23 cellular contexts compared by ENCODE assay signal in genomic region chr1:67464741-67465140, GRCh38. TPM values are rescaled to one million over a fixed set of nuclear protein-coding genes. Genes with fewer than 3 reads are reported as not detected.
DNase-seq lines count a peak whose midpoint lies in the region; FAIRE-seq and TF ChIP-seq lines count a peak whose summit lies in the region.
"Had no signal": no experiment of that assay in that cellular context is flagged by ENCODE, and none has a peak within 500 bp of the region (broad histone marks: within the 10 kb centered on the region; RNA-seq: fewer than 3 reads in every experiment).

No MANE protein-coding gene starts in this region.

- no peaks in the 10 kb centered on the region for H3K79me2 ChIP-seq in H1 (ENCODE audit: control insufficient read depth in 1 of 2, insufficient read depth in 2 of 2, low read length in 2 of 2)

- H2BK12ac ChIP-seq in H1 (ENCODE audit: low read depth, low read length), result peak overlapping the region; percentile 18; the same call in 1 of the 2 replicates
- peak overlapping the region; percentile 50 for H2BK12ac ChIP-seq in neuronal stem cell (ENCODE audit: low read length)

- H3K14ac ChIP-seq in H1 (ENCODE audit: insufficient read length), result no peak overlapping the region
- peak overlapping the region; percentile 73 for H3K14ac ChIP-seq in neuronal stem cell (ENCODE audit: low read length)

- H3K4me3 Mint-ChIP-seq in activated naive CD4-positive, alpha-beta T cell treated with anti-CD3 and anti-CD28 coated beads, Interleukin-2, amount 50 U/mL, for 24 hours, result no peak overlapping the region
- H3K4me3 Mint-ChIP-seq: B cell, CD14-positive monocyte had no signal

- H4K20me1 ChIP-seq in H1 (replicated peaks in 1 of 2; ENCODE audit: control insufficient read depth in 1 of 2, insufficient read depth in 2 of 2, low read length in 2 of 2), result no peaks in the 10 kb centered on the region

- H3K36me3 Mint-ChIP-seq in activated naive CD4-positive, alpha-beta T cell treated with anti-CD3 and anti-CD28 coated beads, Interleukin-2, amount 50 U/mL, for 24 hours, result no peaks in the 10 kb centered on the region
- H3K36me3 Mint-ChIP-seq: CD14-positive monocyte had no signal

- H4K8ac ChIP-seq in H1 (ENCODE audit: extremely low read depth, insufficient read depth, low read length) (no peak overlapping the region; the same call in 1 of the 2 replicates), neuronal stem cell (ENCODE audit: low read depth, low read length) (no peak overlapping the region)

- H3K56ac ChIP-seq in H1 (replicated peaks; ENCODE audit: insufficient read length, low read depth, low read length), result no peak overlapping the region

- H2BK5ac ChIP-seq in H1 (ENCODE audit: low read depth, low read length), result peak overlapping the region; percentile 35; the same call in 1 of the 2 replicates
- H2BK5ac ChIP-seq in neuronal stem cell (ENCODE audit: low read length), result no peak overlapping the region

- H2BK120ac ChIP-seq in H1 (replicated peaks; ENCODE audit: low read depth, low read length), result no peak overlapping the region
- H2BK120ac ChIP-seq in neuronal stem cell (ENCODE audit: low read depth, low read length), result no peak overlapping the region

- H3K9me3 Mint-ChIP-seq in activated naive CD4-positive, alpha-beta T cell treated with anti-CD3 and anti-CD28 coated beads, Interleukin-2, amount 50 U/mL, for 24 hours, result no peaks in the 10 kb centered on the region
- H3K9me3 Mint-ChIP-seq: CD14-positive monocyte had no signal

- no peak for FAIRE-seq in H1 (lab: Jason Lieb, UNC)
- FAIRE-seq: A549, D721Med, GM19239, HTR-8/SVneo had no signal

- H3K18ac ChIP-seq in H1 (ENCODE audit: extremely low read depth, low read length), result no peak overlapping the region
- H3K18ac ChIP-seq in neuronal stem cell (ENCODE audit: low read length), result peak overlapping the region; percentile 7

- POLR2A ChIA-PET in H1 (lab: Charles Lee; ENCODE audit: partially characterized antibody), result interaction anchor here (1.0 to 2.6 kb wide), 4 partner anchors 12 to 36 kb away, joined by 3 to 7 read pairs (median 4); partner anchors contain the start of gene SERBP1

- H3K23ac ChIP-seq in H1 (ENCODE audit: insufficient read length), result no peak overlapping the region
- H3K23ac ChIP-seq in neuronal stem cell (ENCODE audit: low read depth, low read length, poor library complexity), result peak overlapping the region; percentile 37

- H3K79me1 ChIP-seq in H1 (ENCODE audit: low read depth, low read length) (no peaks in the 10 kb centered on the region), neuronal stem cell (ENCODE audit: low read depth, low read length) (no peaks in the 10 kb centered on the region)

- TF ChIP-seq CTCF in H1 (IDR thresholded peaks at IDR 0.05; ENCODE audit: control extremely low read depth in 1 of 3, insufficient read depth in 1 of 3, low read depth in 1 of 3, low read length in 3 of 3), result no peak
- TF ChIP-seq CTCF in thyroid gland (IDR thresholded peaks at IDR 0.05), result no peak

- H3K27ac Mint-ChIP-seq in activated naive CD4-positive, alpha-beta T cell treated with anti-CD3 and anti-CD28 coated beads, Interleukin-2, amount 50 U/mL, for 24 hours, result peak overlapping the region; percentile 71
- H3K27ac Mint-ChIP-seq: B cell, CD14-positive monocyte had no signal

- intact Hi-C loops in thyroid gland (cut with DNase I), result no loop called here

- peaks cover 4 to 15% (median 11%) of the 10 kb centered on the region in 4 experiments; a peak in 6 of 7 replicates for H3K4me1 ChIP-seq in H1 (replicated peaks in 1 of 4; ENCODE audit: control insufficient read depth in 3 of 4, insufficient read depth in 4 of 4, low read length in 3 of 4)
- peaks cover 3 to 7% of the 10 kb centered on the region in 2 donors for H3K4me1 ChIP-seq in neuronal stem cell (ENCODE audit: control insufficient read depth in 2 of 2, insufficient read depth in 1 of 2, low read depth in 1 of 2, low read length in 2 of 2)
- no peaks in the 10 kb centered on the region for H3K4me1 ChIP-seq in thyroid gland
- H3K4me1 ChIP-seq: A549, SJSA1 had no signal

- H2AK5ac ChIP-seq in H1 (ENCODE audit: low read depth, low read length), result no peak overlapping the region
- H2AK5ac ChIP-seq in neuronal stem cell (ENCODE audit: low read depth, low read length), result peak overlapping the region; percentile 16

- H3K4me3 ChIP-seq in H1 (ENCODE audit: extremely low read depth in 1 of 4, insufficient read depth in 2 of 4, low read depth in 3 of 4, low read length in 4 of 4) (no peak overlapping the region), neuronal stem cell (ENCODE audit: low read length in 2 of 2) (no peak overlapping the region), thyroid gland (replicated peaks in 1 of 3) (no peak overlapping the region)
- H3K4me3 ChIP-seq: A549, SJSA1 had no signal

- peak overlapping the region; percentile 40; the same call in 1 of the 2 replicates for H2BK20ac ChIP-seq in H1 (ENCODE audit: low read length)

- no peak overlapping the region for H4K91ac ChIP-seq in H1 (replicated peaks; ENCODE audit: insufficient read length, low read length)
- no peak overlapping the region for H4K91ac ChIP-seq in neuronal stem cell (ENCODE audit: low read depth, low read length, poor library complexity)

- no peaks in the 10 kb centered on the region for H3K27me3 ChIP-seq in H1 (replicated peaks in 1 of 4; ENCODE audit: control insufficient read depth in 3 of 4, extremely low read depth in 1 of 4, insufficient read depth in 3 of 4, low read length in 3 of 4)
- peaks cover 0 to 54% (median 0%) of the 10 kb centered on the region in 3 experiments for H3K27me3 ChIP-seq in neuronal stem cell (ENCODE audit: control insufficient read depth in 3 of 3, insufficient read depth in 3 of 3, low read depth in 1 of 3, low read length in 3 of 3)
- no peaks in the 10 kb centered on the region for H3K27me3 ChIP-seq in thyroid gland
- H3K27me3 ChIP-seq: SJSA1 had no signal

- H4K5ac ChIP-seq in H1 (ENCODE audit: insufficient read length, low read depth, low read length), result no peak overlapping the region

- no peaks in the 10 kb centered on the region; a peak in 1 of 8 replicates for H3K36me3 ChIP-seq in H1 (ENCODE audit: control insufficient read depth in 2 of 4, insufficient read depth in 4 of 4, low read length in 3 of 4)
- no peaks in the 10 kb centered on the region for H3K36me3 ChIP-seq in neuronal stem cell (replicated peaks in 1 of 2; ENCODE audit: control insufficient read depth in 2 of 2, insufficient read depth in 2 of 2, low read length in 2 of 2)
- no peaks in the 10 kb centered on the region for H3K36me3 ChIP-seq in thyroid gland
- H3K36me3 ChIP-seq: SJSA1 had no signal

- 0 out of 2 replicates have a peak overlapping the region, but pooled peaks have one; percentile 54 for H2BK15ac ChIP-seq in H1 (ENCODE audit: low read length)
- no peak overlapping the region for H2BK15ac ChIP-seq in neuronal stem cell (ENCODE audit: low read length)

- no peak for TF ChIP-seq POLR2A in H1 (IDR thresholded peaks at IDR 0.05; ENCODE audit: control extremely low read depth in 1 of 2, low read depth in 2 of 2, low read length in 2 of 2)
- no peak for TF ChIP-seq POLR2A in thyroid gland (IDR thresholded peaks at IDR 0.05)

- CTCF ChIA-PET in H1 (lab: Charles Lee; ENCODE audit: partially characterized antibody), result interaction anchor here (0.9 to 2.2 kb wide), 8 partner anchors 8 to 296 kb away, joined by 3 to 7 read pairs (median 5); no protein-coding TSS in a partner anchor

- 97% methylated on average over 5 of the region's 5 CpGs; no CpG with 5 or more reads in 1 of the 2 experiments for WGBS in H1 (ENCODE audit: extremely low coverage in 1 of 2, insufficient coverage in 1 of 2, insufficient read length in 1 of 2, insufficient replicate concordance in 2 of 2, low coverage in 1 of 2, low lambda C conversion rate in 2 of 2, missing lambda C conversion rate in 1 of 2), 2 experiments
- WGBS in neuronal stem cell (ENCODE audit: extremely low coverage in 2 of 2, insufficient read length in 2 of 2, insufficient replicate concordance in 1 of 2), 2 donors, result no CpG with 5 or more reads among the region's 5 CpGs
- WGBS in thyroid gland, 2 donors, result 42 to 61% methylated on average over 5 of the region's 5 CpGs

- no peak overlapping the region for H3K27ac ChIP-seq in H1 (ENCODE audit: low read depth, low read length)
- no peak overlapping the region for H3K27ac ChIP-seq in neuronal stem cell (replicated peaks; ENCODE audit: low read length)
- peak overlapping the region in 1 of 3 donors; percentile 5 for H3K27ac ChIP-seq in thyroid gland
- H3K27ac ChIP-seq: A549, SJSA1 had no signal

- H3K9ac ChIP-seq in H1 (replicated peaks in 1 of 4; ENCODE audit: extremely low read depth in 1 of 4, low read depth in 3 of 4, low read length in 3 of 4) (no peak overlapping the region), neuronal stem cell (ENCODE audit: low read depth, low read length, poor library complexity) (no peak overlapping the region)

- DNase-seq in activated naive CD4-positive, alpha-beta T cell treated with Interleukin-2 at 50 U/mL for 16 hours, result no peak
- DNase-seq in H1 (ENCODE audit: low read depth in 1 of 2, low spot score in 2 of 2) (no peak), neuronal stem cell (ENCODE audit: low spot score) (no peak), thyroid gland (peak; percentile 35 to 46), anterior cingulate cortex (lab: John Stamatoyannopoulos, UW) (no peak), amniotic stem cell (lab: John Stamatoyannopoulos, UW) (no peak)
- DNase-seq in stimulated activated CD4-positive, alpha-beta T cell treated with anti-CD3 and anti-CD28 coated beads, Interleukin-4, amount 100 ng/mL, for 4 hours, result no peak
- DNase-seq: DMS53, GOT3, KG1, NCI-H1092, NCI-H1436, NCI-H1930, NCI-H446, NCI-H526 had no signal

- H3K4me1 Mint-ChIP-seq in activated naive CD4-positive, alpha-beta T cell treated with anti-CD3 and anti-CD28 coated beads, Interleukin-2, amount 50 U/mL, for 24 hours, result no peaks in the 10 kb centered on the region
- H3K4me1 Mint-ChIP-seq: B cell, CD14-positive monocyte had no signal

- H2AFZ ChIP-seq in H1 (ENCODE audit: low read length), result no peak overlapping the region
- no peak overlapping the region for H2AFZ ChIP-seq in neuronal stem cell (ENCODE audit: low read length)

- no peak overlapping the region for H3K4ac ChIP-seq in H1 (replicated peaks; ENCODE audit: insufficient read length, low read depth, low read length)
- H3K4ac ChIP-seq in neuronal stem cell (ENCODE audit: low read length), result no peak overlapping the region

- no peak for TF ChIP-seq RAD21 in H1 (IDR thresholded peaks at IDR 0.05 in 1 of 2, conservative IDR thresholded peaks at IDR 0.05 in 1 of 2; ENCODE audit: low read depth in 2 of 2, low read length in 2 of 2)

- H3K9me3 ChIP-seq in H1 (ENCODE audit: insufficient read depth in 2 of 2, low read depth in 1 of 2, low read length in 1 of 2) (no peaks in the 10 kb centered on the region), neuronal stem cell (replicated peaks in 1 of 2; ENCODE audit: control insufficient read depth in 2 of 2, insufficient read depth in 1 of 2, low read depth in 1 of 2, low read length in 2 of 2) (no peaks in the 10 kb centered on the region), thyroid gland (no peaks in the 10 kb centered on the region)
- H3K9me3 ChIP-seq: A549, SJSA1 had no signal

- H3K4me2 ChIP-seq in H1 (ENCODE audit: insufficient read depth in 1 of 2, low read depth in 2 of 2, low read length in 2 of 2), result no peak overlapping the region
- no peak overlapping the region for H3K4me2 ChIP-seq in neuronal stem cell (ENCODE audit: insufficient read depth, low read length, poor library complexity, severe bottlenecking)
- H3K4me2 ChIP-seq: A549 had no signal

- no peak for TF ChIP-seq EP300 in H1 (IDR thresholded peaks at IDR 0.05; ENCODE audit: borderline replicate concordance in 1 of 2, low read depth in 2 of 2, low read length in 2 of 2)

- no peaks in the 10 kb centered on the region; the same call in 1 of the 2 replicates for H3K23me2 ChIP-seq in H1 (ENCODE audit: low read depth, low read length)

- peaks cover 2% of the 10 kb centered on the region for H3K27me3 Mint-ChIP-seq in activated naive CD4-positive, alpha-beta T cell treated with anti-CD3 and anti-CD28 coated beads, Interleukin-2, amount 50 U/mL, for 24 hours

RNA-seq across cellular contexts. Expression of gene SERBP1, which starts 34.5 kb away (rescaled TPM):
- total RNA-seq in H1 (2021; fragmentation: NEBNext Ultra II Directional; extraction: Animal tissue kit (Norgen Biotek cat#: 25700)), result 536 and 539 TPM in 2 replicates
- polyA plus RNA-seq in H1 (2011; rRNA removed), result 220 and 229 TPM in 2 replicates
- 513 TPM for polyA plus RNA-seq in H1 (2011; cell fraction: cytosol; rRNA removed)
- polyA plus RNA-seq in H1 (2011; cell fraction: nucleus; rRNA removed), result 129 TPM
- polyA plus RNA-seq in H1 (2012, experiment 1 of 2), result 435 to 536 TPM (median 461 TPM) in 4 replicates
- polyA plus RNA-seq in H1 (2012, experiment 2 of 2), result 73.0 TPM
- polyA plus RNA-seq in H1 (2013, experiment 1 of 2), result 541 TPM
- 542 TPM for polyA plus RNA-seq in H1 (2013, experiment 2 of 2)
- polyA minus RNA-seq in H1 (2011; rRNA and poly(A)+ RNA removed), result 94.6 and 100 TPM in 2 replicates
- 229 TPM for polyA minus RNA-seq in H1 (2011; cell fraction: cytosol; rRNA and poly(A)+ RNA removed)
- polyA minus RNA-seq in H1 (2011; cell fraction: nucleus; rRNA and poly(A)+ RNA removed), result 159 TPM
- polyA plus RNA-seq in neuronal stem cell (2013, experiment 1 of 2), result 407 TPM
- 412 TPM for polyA plus RNA-seq in neuronal stem cell (2013, experiment 2 of 2)
- total RNA-seq in thyroid gland, result 100 to 1,000 TPM; 185 to 218 (median 204) TPM

Comparison
In these comparisons a context has a peak if more than half of its experiments do, and no peak if none do; other contexts are left out.
1. DNase-seq: peak in thyroid gland (2 of 2); none in activated naive CD4-positive, alpha-beta T cell treated with Interleukin-2 at 50 U/mL for 16 hours (single experiment), H1 (0 of 2), neuronal stem cell (single experiment), anterior cingulate cortex (0 of 58), stimulated activated CD4-positive, alpha-beta T cell treated with anti-CD3 and anti-CD28 coated beads, Interleukin-4, amount 100 ng/mL, for 4 hours (0 of 2) and amniotic stem cell (single experiment).